ENCODE assay signal across 1 cellular context in genomic region chr6:96110878-96111277, GRCh38.
TF ChIP-seq lines count a peak whose summit lies in the region.

No MANE protein-coding gene starts in this region.

TF ChIP-seq in SK-N-SH treated with all-trans-retinoic acid at 6 μM for 48 hours, 23 proteins besides CTCF, POLR2A, EP300 and RAD21 (continued from another document):
- TF ChIP-seq CREB5 (CRISPR knock-in tag; IDR thresholded peaks at IDR 0.05; ENCODE audit: low read depth) = no peak
- TF ChIP-seq ZNF8 (CRISPR knock-in tag; IDR thresholded peaks at IDR 0.05) = no peak
- no peak for TF ChIP-seq ZNF70 (CRISPR knock-in tag; IDR thresholded peaks at IDR 0.05)
- TF ChIP-seq POU6F1 (CRISPR knock-in tag; IDR thresholded peaks at IDR 0.05; ENCODE audit: borderline replicate concordance, low read depth) = no peak
- no peak for TF ChIP-seq TOX (CRISPR knock-in tag; IDR thresholded peaks at IDR 0.05; ENCODE audit: borderline replicate concordance)
- no peak for TF ChIP-seq BACH2 (CRISPR knock-in tag; IDR thresholded peaks at IDR 0.05; ENCODE audit: borderline replicate concordance)
